13 cellular contexts compared by ENCODE assay signal in genomic region chr1:248481686-248482579, GRCh38. TPM values are rescaled to one million over a fixed set of nuclear protein-coding genes. Genes with fewer than 3 reads are reported as not detected.
A peak's percentile ranks its signal among the peaks of the same experiment; 100 is the strongest.
DNase-seq lines count a peak whose midpoint lies in the region; ATAC-seq, FAIRE-seq and TF ChIP-seq lines count a peak whose summit lies in the region.
"Not testable (repeated sequence)": the region's sequence is repeated elsewhere in the genome, so short reads cannot be mapped to it uniquely, and the experiment has no call there.
"Had no signal": no experiment of that assay in that cellular context is flagged by ENCODE, and none has a peak within 500 bp of the region (broad histone marks: within the 10 kb centered on the region; RNA-seq: fewer than 3 reads in every experiment).

No MANE protein-coding gene starts in this region.

- POLR2A ChIA-PET in GM12878 (lab: Charles Lee): not testable (repeated sequence)

- SMC1A ChIA-PET in GM12878 (lab: Charles Lee; ENCODE audit: uncharacterized antibody, unreplicated experiment): interaction anchor here (1.6 kb wide), 1 partner anchor 206 kb away, joined by 7 read pairs; no protein-coding TSS in a partner anchor

- not testable (repeated sequence) for TF ChIP-seq POLR2A in GM12878 (IDR thresholded peaks at IDR 0.05; ENCODE audit: low read depth, low read length)

- not testable (repeated sequence) for H3K4me1 ChIP-seq in GM12878 (ENCODE audit: control insufficient read depth, insufficient read depth, low read length)

- peak overlapping the region; percentile 83 for H3K27ac ChIP-seq in GM12878 (ENCODE audit: control insufficient read depth, insufficient read depth)

- intact Hi-C loops in GM12878 (cut with micrococcal nuclease; ENCODE audit: unreplicated experiment): loop anchor here (5.0 kb wide), 1 partner anchor 325 kb away; no protein-coding TSS in a partner anchor

- H3K79me2 ChIP-seq in GM12878 (ENCODE audit: control insufficient read depth, insufficient read depth, low read length): not testable (repeated sequence)

- in situ Hi-C loops in GM12878 (cut with MboI): not testable (repeated sequence)

- not testable (repeated sequence) for H4K20me1 ChIP-seq in GM12878 (ENCODE audit: control insufficient read depth, insufficient read depth)

- peak overlapping the region; percentile 84 for H3K4me2 ChIP-seq in GM12878 (ENCODE audit: control insufficient read depth, insufficient read depth)

- RAD21 ChIA-PET in GM12878 (lab: Charles Lee; ENCODE audit: unreplicated experiment): interaction anchor here (1.0 kb wide), 1 partner anchor 77 kb away, joined by 3 read pairs; no protein-coding TSS in a partner anchor

- peak overlapping the region; percentile 40 for H3K4me3 ChIP-seq in GM12878

- not testable (repeated sequence) for TF ChIP-seq RAD21 in GM12878 (IDR thresholded peaks at IDR 0.05; ENCODE audit: insufficient read depth, low read depth, low read length)

- DNase-seq in activated CD4-positive, alpha-beta T cell treated with anti-CD3 and anti-CD28 coated beads for 48 hours: peak; percentile 17
- peak; percentile 50 for DNase-seq in GM12878 (ENCODE audit: low read depth, low spot score)
- peak in 4 of 6 experiments; percentile 2 to 75 (median 44) for DNase-seq in stimulated activated naive CD4-positive, alpha-beta T cell (lab: John Stamatoyannopoulos, UW)

- TSS peak; percentile 91 for BruUV-seq in GM12878 (replicated peaks; lab: Mats Ljungman, UMichigan)

- not testable (repeated sequence) for H3K27me3 ChIP-seq in GM12878 (replicated peaks in 1 of 2; ENCODE audit: control insufficient read depth in 2 of 2, insufficient read depth in 2 of 2, low read length in 1 of 2)

- TF ChIP-seq EP300 in GM12878 (IDR thresholded peaks at IDR 0.05; ENCODE audit: borderline replicate concordance in 1 of 2, control insufficient read depth in 1 of 2, low read depth in 2 of 2, low read length in 2 of 2): not testable (repeated sequence)

- H2AFZ ChIP-seq in GM12878 (ENCODE audit: control insufficient read depth, low read depth, low read length): peak overlapping the region; percentile 84

- TF ChIP-seq CTCF in GM12878 (IDR thresholded peaks at IDR 0.05 in 2 of 3, conservative IDR thresholded peaks at IDR 0.05 in 1 of 3; ENCODE audit: control insufficient read depth in 2 of 3, extremely low read depth in 1 of 3, insufficient read depth in 1 of 3, low read depth in 3 of 3, low read length in 3 of 3): not testable (repeated sequence)

- peak; percentile 95 for ATAC-seq in GM18498 (IDR thresholded peaks at IDR 0.05; ENCODE audit: unreplicated experiment)
- ATAC-seq in GM19351 (IDR thresholded peaks at IDR 0.05; ENCODE audit: unreplicated experiment): peak; percentile 91
- peak; percentile 87 for ATAC-seq in GM21737 (IDR thresholded peaks at IDR 0.05; ENCODE audit: unreplicated experiment)
- peak; percentile 91 for ATAC-seq in HG03064 (IDR thresholded peaks at IDR 0.05; ENCODE audit: low read depth, unreplicated experiment)
- ATAC-seq in HG03571 (IDR thresholded peaks at IDR 0.05; ENCODE audit: unreplicated experiment): peak; percentile 73
- peak; percentile 83 for ATAC-seq in GM12878

- not testable (repeated sequence) for H3K36me3 ChIP-seq in GM12878 (ENCODE audit: control insufficient read depth in 2 of 2, insufficient read depth in 2 of 2, low read length in 1 of 2)

- peak; percentile 75 for FAIRE-seq in GM12878 (lab: Jason Lieb, UNC)

- 42% methylated on average over 13 of the region's 13 CpGs for WGBS in GM12878 (ENCODE audit: insufficient coverage, insufficient replicate concordance, low lambda C conversion rate, missing lambda C conversion rate)

- peak overlapping the region; percentile 61 for H3K9ac ChIP-seq in GM12878 (ENCODE audit: control insufficient read depth, insufficient read depth, low read length)

- CTCF ChIA-PET in GM12878 (lab: Yijun Ruan, JAX): interaction anchor here (0.6 kb wide), 1 partner anchor 331 kb away, joined by 3 read pairs; no protein-coding TSS in a partner anchor

- not testable (repeated sequence) for H3K9me3 ChIP-seq in GM12878 (replicated peaks; ENCODE audit: control insufficient read depth, insufficient read depth, low read length)

RNA-seq across cellular contexts. Expression of gene OR2T5, which starts 6.5 kb away (rescaled TPM):
- 57.1 and 57.7 TPM in 2 replicates for total RNA-seq in GM12878 (2013; cell fraction: nucleolus; rRNA removed)
- total RNA-seq in GM12878 (2014; rRNA removed): 0.33 and 1.5 TPM in 2 replicates
- total RNA-seq in GM12878 (2014; rRNA removed; fragmentation: Illumina TruSeq; extraction: Trizol): 1.2 and 1.4 TPM in 2 replicates
- 0.59 and 0.88 TPM in 2 replicates for total RNA-seq in GM12878 (2021)
- polyA plus RNA-seq in GM12878 (2011; ENCODE audit: low read depth): not detected
- polyA plus RNA-seq in GM12878 (2011; rRNA removed): 0.81 and 1.4 TPM in 2 replicates
- polyA plus RNA-seq in GM12878 (2011; cell fraction: cytosol; rRNA removed): 0.36 and 0.45 TPM in 2 replicates
- 3.8 and 3.9 TPM in 2 replicates for polyA plus RNA-seq in GM12878 (2011; cell fraction: nucleus; rRNA removed)
- 0.12 and 0.17 TPM in 2 replicates for polyA plus RNA-seq in GM12878 (2012)
- 0.07 and 0.63 TPM in 2 replicates for polyA plus RNA-seq in GM12878 (2014; fragmentation: Illumina TruSeq; extraction: Trizol)
- polyA plus RNA-seq in GM12878 (2014; fragmentation: Nextera tagmentation; extraction: Ambion mirVana): under 1 TPM; 0.08 to 0.31 TPM
- 0.88 TPM in 1 of 2 replicates, not detected in the other for polyA plus RNA-seq in GM12878 (2014; rRNA removed)
- polyA plus RNA-seq in GM12878 (2016; fragmentation: Nextera tagmentation; extraction: Ambion mirVana): under 1 TPM in 1 of 2 experiments, not detected in 1; 0.16 TPM
- polyA minus RNA-seq in GM12878 (2011; rRNA and poly(A)+ RNA removed): 19.0 and 26.9 TPM in 2 replicates
- polyA minus RNA-seq in GM12878 (2011; cell fraction: cytosol; rRNA and poly(A)+ RNA removed): 1.0 TPM in 1 of 2 replicates, not detected in the other
- 94.4 and 137 TPM in 2 replicates for polyA minus RNA-seq in GM12878 (2011; cell fraction: nucleus; rRNA and poly(A)+ RNA removed)
- total RNA-seq: cardiac septum; gastroesophageal sphincter; occipital lobe; Peyer's patch; T-helper 1 cell treated with Interleukin-12 subunit alpha and Interleukin-12 subunit beta and Interleukin-4 antibody, amounts not matched to agents 30 ng/mL and 1 ng/mL, for 36 hours had no signal

RNA-seq across cellular contexts. Expression of gene OR2T3, which starts 8.8 kb away (rescaled TPM):
- 260 and 290 TPM in 2 replicates for total RNA-seq in GM12878 (2013; cell fraction: nucleolus; rRNA removed)
- total RNA-seq in GM12878 (2014; rRNA removed) (6.1 and 7.5 TPM in 2 replicates), GM12878 (2014; rRNA removed; fragmentation: Illumina TruSeq; extraction: Trizol) (8.5 and 10.1 TPM in 2 replicates), GM12878 (2021) (9.2 and 11.2 TPM in 2 replicates)
- 6.3 TPM for polyA plus RNA-seq in GM12878 (2011; ENCODE audit: low read depth)
- polyA plus RNA-seq in GM12878 (2011; rRNA removed) (11.0 and 23.3 TPM in 2 replicates), GM12878 (2014; fragmentation: Illumina TruSeq; extraction: Trizol) (6.4 and 8.3 TPM in 2 replicates), GM12878 (2014; fragmentation: Nextera tagmentation; extraction: Ambion mirVana) (1 to 10 TPM; 2.0 to 2.3 TPM), GM12878 (2014; rRNA removed) (5.4 and 9.2 TPM in 2 replicates), GM12878 (2016; fragmentation: Nextera tagmentation; extraction: Ambion mirVana) (1 to 10 TPM; 4.1 to 4.5 TPM)
- polyA plus RNA-seq in GM12878 (2011; cell fraction: cytosol; rRNA removed): 39.1 and 40.5 TPM in 2 replicates
- polyA plus RNA-seq in GM12878 (2011; cell fraction: nucleus; rRNA removed): 85.5 and 89.6 TPM in 2 replicates
- polyA plus RNA-seq in GM12878 (2012): 1.6 and 5.9 TPM in 2 replicates
- 388 and 567 TPM in 2 replicates for polyA minus RNA-seq in GM12878 (2011; rRNA and poly(A)+ RNA removed)
- polyA minus RNA-seq in GM12878 (2011; cell fraction: cytosol; rRNA and poly(A)+ RNA removed): 19.0 and 19.1 TPM in 2 replicates
- polyA minus RNA-seq in GM12878 (2011; cell fraction: nucleus; rRNA and poly(A)+ RNA removed): 627 and 1,194 TPM in 2 replicates
- total RNA-seq: cardiac septum; gastroesophageal sphincter; occipital lobe; Peyer's patch; T-helper 1 cell treated with Interleukin-12 subunit alpha and Interleukin-12 subunit beta and Interleukin-4 antibody, amounts not matched to agents 30 ng/mL and 1 ng/mL, for 36 hours had no signal

RNA-seq across cellular contexts. Expression of gene OR2G6, which starts 25.9 kb away (rescaled TPM):
- 74.9 and 84.5 TPM in 2 replicates for total RNA-seq in GM12878 (2013; cell fraction: nucleolus; rRNA removed)
- total RNA-seq in GM12878 (2014; rRNA removed) (1.4 and 2.2 TPM in 2 replicates), GM12878 (2014; rRNA removed; fragmentation: Illumina TruSeq; extraction: Trizol) (1.8 and 2.4 TPM in 2 replicates), GM12878 (2021) (0.77 and 1.1 TPM in 2 replicates)
- polyA plus RNA-seq in GM12878 (2011; ENCODE audit: low read depth): 0.34 TPM
- polyA plus RNA-seq in GM12878 (2011; rRNA removed) (1.9 and 2.6 TPM in 2 replicates), GM12878 (2014; fragmentation: Illumina TruSeq; extraction: Trizol) (0.41 and 0.44 TPM in 2 replicates), GM12878 (2014; fragmentation: Nextera tagmentation; extraction: Ambion mirVana) (under 1 TPM; 0.27 to 0.50 TPM), GM12878 (2014; rRNA removed) (0.27 and 0.69 TPM in 2 replicates), GM12878 (2016; fragmentation: Nextera tagmentation; extraction: Ambion mirVana) (under 1 TPM; 0.21 to 0.74 TPM)
- polyA plus RNA-seq in GM12878 (2011; cell fraction: cytosol; rRNA removed): 1.3 and 1.5 TPM in 2 replicates
- 14.2 and 17.4 TPM in 2 replicates for polyA plus RNA-seq in GM12878 (2011; cell fraction: nucleus; rRNA removed)
- polyA plus RNA-seq in GM12878 (2012): 0.17 and 0.43 TPM in 2 replicates
- polyA minus RNA-seq in GM12878 (2011; rRNA and poly(A)+ RNA removed): 43.9 and 77.0 TPM in 2 replicates
- 0.67 and 0.83 TPM in 2 replicates for polyA minus RNA-seq in GM12878 (2011; cell fraction: cytosol; rRNA and poly(A)+ RNA removed)
- polyA minus RNA-seq in GM12878 (2011; cell fraction: nucleus; rRNA and poly(A)+ RNA removed): 25.8 and 71.7 TPM in 2 replicates
- total RNA-seq: cardiac septum; occipital lobe; Peyer's patch; T-helper 1 cell treated with Interleukin-12 subunit alpha and Interleukin-12 subunit beta and Interleukin-4 antibody, amounts not matched to agents 30 ng/mL and 1 ng/mL, for 36 hours had no signal

RNA-seq across cellular contexts. Expression of gene OR2T2, which starts 36.5 kb away (rescaled TPM):
- 307 and 335 TPM in 2 replicates for total RNA-seq in GM12878 (2013; cell fraction: nucleolus; rRNA removed)
- total RNA-seq in GM12878 (2014; rRNA removed) (6.3 and 8.8 TPM in 2 replicates), GM12878 (2014; rRNA removed; fragmentation: Illumina TruSeq; extraction: Trizol) (6.7 and 7.0 TPM in 2 replicates), GM12878 (2021) (3.8 and 4.4 TPM in 2 replicates)
- 0.46 TPM for polyA plus RNA-seq in GM12878 (2011; ENCODE audit: low read depth)
- polyA plus RNA-seq in GM12878 (2011; rRNA removed) (5.0 TPM in 2 replicates), GM12878 (2014; fragmentation: Illumina TruSeq; extraction: Trizol) (0.57 and 0.60 TPM in 2 replicates), GM12878 (2014; fragmentation: Nextera tagmentation; extraction: Ambion mirVana) (under 1 TPM; 0.07 to 0.18 TPM), GM12878 (2014; rRNA removed) (0.68 and 0.79 TPM in 2 replicates), GM12878 (2016; fragmentation: Nextera tagmentation; extraction: Ambion mirVana) (1 to 10 TPM in 1 of 2 experiments, under 1 TPM in 1; 0.86 to 1.5 TPM)
- 1.3 and 1.6 TPM in 2 replicates for polyA plus RNA-seq in GM12878 (2011; cell fraction: cytosol; rRNA removed)
- 63.2 and 67.8 TPM in 2 replicates for polyA plus RNA-seq in GM12878 (2011; cell fraction: nucleus; rRNA removed)
- polyA plus RNA-seq in GM12878 (2012): 0.17 and 0.51 TPM in 2 replicates
- 263 and 402 TPM in 2 replicates for polyA minus RNA-seq in GM12878 (2011; rRNA and poly(A)+ RNA removed)
- polyA minus RNA-seq in GM12878 (2011; cell fraction: cytosol; rRNA and poly(A)+ RNA removed): 5.7 and 10.1 TPM in 2 replicates
- 469 and 721 TPM in 2 replicates for polyA minus RNA-seq in GM12878 (2011; cell fraction: nucleus; rRNA and poly(A)+ RNA removed)
- total RNA-seq: cardiac septum; gastroesophageal sphincter; occipital lobe; Peyer's patch; T-helper 1 cell treated with Interleukin-12 subunit alpha and Interleukin-12 subunit beta and Interleukin-4 antibody, amounts not matched to agents 30 ng/mL and 1 ng/mL, for 36 hours had no signal

Comparison
In these comparisons a context has a peak if more than half of its experiments do, and no peak if none do; other contexts are left out.
1. Peak in every context shown above with its lines: DNase-seq, ATAC-seq, H3K4me3 ChIP-seq and H3K27ac ChIP-seq.